In the genomic region with DNA sequence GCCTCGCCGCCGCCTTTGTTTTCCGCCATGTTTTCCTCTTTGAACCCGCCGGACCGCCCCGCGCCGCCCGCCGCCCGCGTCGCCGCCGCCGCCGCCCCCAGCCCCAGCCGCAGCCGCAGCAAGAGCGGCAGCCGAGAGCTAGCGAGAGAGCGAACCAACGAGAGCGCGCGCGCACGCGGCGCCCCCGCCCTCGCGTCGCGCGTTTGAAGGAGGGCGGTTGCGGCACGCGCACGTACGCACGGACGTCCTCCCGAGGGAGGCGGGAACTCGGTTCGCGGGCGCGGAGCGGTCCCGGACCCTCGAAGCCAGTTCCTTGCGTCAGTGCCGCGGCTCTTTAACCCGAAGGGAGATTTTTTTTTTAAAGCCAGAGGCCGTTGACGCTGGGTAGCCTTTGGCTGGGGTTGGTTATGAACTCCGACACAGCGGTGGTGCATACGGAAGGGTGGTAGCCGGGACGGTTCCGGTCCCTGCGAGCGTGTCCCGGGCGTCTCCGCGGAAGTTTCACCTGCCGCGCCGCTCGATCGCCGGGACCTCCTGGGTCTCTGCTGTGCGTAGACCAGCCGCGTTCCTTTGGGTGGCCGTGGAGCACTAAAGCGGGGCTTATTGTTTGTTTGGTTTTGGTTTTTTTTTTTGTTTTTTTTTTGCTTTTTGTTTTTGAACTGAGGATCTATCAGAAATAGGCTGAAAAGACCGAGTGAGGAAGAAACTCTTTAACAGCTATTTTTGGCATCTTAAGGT, we compare ENCODE assay signal across 1 cellular context.
TF ChIP-seq lines count a peak whose summit lies in the region.

A gene (minus strand): TSS at position 156 of the 738 bp plus-strand sequence. CDS start 127 bp downstream, at position 29.

TF ChIP-seq in K562, 482 proteins besides CTCF, POLR2A, EP300 and RAD21 (continued from another document and continues in another):
- TF ChIP-seq, protein P1, sequence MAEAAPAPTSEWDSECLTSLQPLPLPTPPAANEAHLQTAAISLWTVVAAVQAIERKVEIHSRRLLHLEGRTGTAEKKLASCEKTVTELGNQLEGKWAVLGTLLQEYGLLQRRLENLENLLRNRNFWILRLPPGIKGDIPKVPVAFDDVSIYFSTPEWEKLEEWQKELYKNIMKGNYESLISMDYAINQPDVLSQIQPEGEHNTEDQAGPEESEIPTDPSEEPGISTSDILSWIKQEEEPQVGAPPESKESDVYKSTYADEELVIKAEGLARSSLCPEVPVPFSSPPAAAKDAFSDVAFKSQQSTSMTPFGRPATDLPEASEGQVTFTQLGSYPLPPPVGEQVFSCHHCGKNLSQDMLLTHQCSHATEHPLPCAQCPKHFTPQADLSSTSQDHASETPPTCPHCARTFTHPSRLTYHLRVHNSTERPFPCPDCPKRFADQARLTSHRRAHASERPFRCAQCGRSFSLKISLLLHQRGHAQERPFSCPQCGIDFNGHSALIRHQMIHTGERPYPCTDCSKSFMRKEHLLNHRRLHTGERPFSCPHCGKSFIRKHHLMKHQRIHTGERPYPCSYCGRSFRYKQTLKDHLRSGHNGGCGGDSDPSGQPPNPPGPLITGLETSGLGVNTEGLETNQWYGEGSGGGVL (CRISPR knock-in tag; IDR thresholded peaks at IDR 0.05): no peak
- TF ChIP-seq, protein P2, sequence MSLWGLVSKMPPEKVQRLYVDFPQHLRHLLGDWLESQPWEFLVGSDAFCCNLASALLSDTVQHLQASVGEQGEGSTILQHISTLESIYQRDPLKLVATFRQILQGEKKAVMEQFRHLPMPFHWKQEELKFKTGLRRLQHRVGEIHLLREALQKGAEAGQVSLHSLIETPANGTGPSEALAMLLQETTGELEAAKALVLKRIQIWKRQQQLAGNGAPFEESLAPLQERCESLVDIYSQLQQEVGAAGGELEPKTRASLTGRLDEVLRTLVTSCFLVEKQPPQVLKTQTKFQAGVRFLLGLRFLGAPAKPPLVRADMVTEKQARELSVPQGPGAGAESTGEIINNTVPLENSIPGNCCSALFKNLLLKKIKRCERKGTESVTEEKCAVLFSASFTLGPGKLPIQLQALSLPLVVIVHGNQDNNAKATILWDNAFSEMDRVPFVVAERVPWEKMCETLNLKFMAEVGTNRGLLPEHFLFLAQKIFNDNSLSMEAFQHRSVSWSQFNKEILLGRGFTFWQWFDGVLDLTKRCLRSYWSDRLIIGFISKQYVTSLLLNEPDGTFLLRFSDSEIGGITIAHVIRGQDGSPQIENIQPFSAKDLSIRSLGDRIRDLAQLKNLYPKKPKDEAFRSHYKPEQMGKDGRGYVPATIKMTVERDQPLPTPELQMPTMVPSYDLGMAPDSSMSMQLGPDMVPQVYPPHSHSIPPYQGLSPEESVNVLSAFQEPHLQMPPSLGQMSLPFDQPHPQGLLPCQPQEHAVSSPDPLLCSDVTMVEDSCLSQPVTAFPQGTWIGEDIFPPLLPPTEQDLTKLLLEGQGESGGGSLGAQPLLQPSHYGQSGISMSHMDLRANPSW (CRISPR knock-in tag; IDR thresholded peaks at IDR 0.05): peak; percentile 42; the same call in 1 of the 2 replicates
- TF ChIP-seq POLR3A (IDR thresholded peaks at IDR 0.05; ENCODE audit: borderline replicate concordance, extremely low read depth, insufficient read depth, insufficient read length): no peak
- no peak for TF ChIP-seq ZNF41 (CRISPR knock-in tag; conservative IDR thresholded peaks at IDR 0.05)
- TF ChIP-seq, protein P3, sequence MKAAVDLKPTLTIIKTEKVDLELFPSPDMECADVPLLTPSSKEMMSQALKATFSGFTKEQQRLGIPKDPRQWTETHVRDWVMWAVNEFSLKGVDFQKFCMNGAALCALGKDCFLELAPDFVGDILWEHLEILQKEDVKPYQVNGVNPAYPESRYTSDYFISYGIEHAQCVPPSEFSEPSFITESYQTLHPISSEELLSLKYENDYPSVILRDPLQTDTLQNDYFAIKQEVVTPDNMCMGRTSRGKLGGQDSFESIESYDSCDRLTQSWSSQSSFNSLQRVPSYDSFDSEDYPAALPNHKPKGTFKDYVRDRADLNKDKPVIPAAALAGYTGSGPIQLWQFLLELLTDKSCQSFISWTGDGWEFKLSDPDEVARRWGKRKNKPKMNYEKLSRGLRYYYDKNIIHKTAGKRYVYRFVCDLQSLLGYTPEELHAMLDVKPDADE (conservative IDR thresholded peaks at IDR 0.05; ENCODE audit: control insufficient read depth, low read depth, low read length): no peak
- TF ChIP-seq ZNF12 (CRISPR knock-in tag; IDR thresholded peaks at IDR 0.05): no peak; the same call in none of the 2 replicates
- TF ChIP-seq ZNF780A (CRISPR knock-in tag; IDR thresholded peaks at IDR 0.05): no peak
- TF ChIP-seq PRPF4 (IDR thresholded peaks at IDR 0.05; ENCODE audit: insufficient read depth, low read depth, low read length, poor library complexity, severe bottlenecking): no peak
- no peak for TF ChIP-seq ZNF165 (CRISPR knock-in tag; IDR thresholded peaks at IDR 0.05; ENCODE audit: borderline replicate concordance)
- TF ChIP-seq ZFP36 (IDR thresholded peaks at IDR 0.05; ENCODE audit: low read depth, low read length, partially characterized antibody): peak; percentile 4
- TF ChIP-seq POLR2H (tag; IDR thresholded peaks at IDR 0.05; ENCODE audit: low read depth): peak; percentile 91
- peak; percentile 96 for TF ChIP-seq GTF2E2 (tag; IDR thresholded peaks at IDR 0.05)
- peak; percentile 80; the same call in 1 of the 2 replicates for TF ChIP-seq PML (IDR thresholded peaks at IDR 0.05; ENCODE audit: low read length)
- TF ChIP-seq KDM5B (IDR thresholded peaks at IDR 0.05; ENCODE audit: insufficient replicate concordance, low read depth, low read length): peak; percentile 86
- no peak for TF ChIP-seq CSDE1 (IDR thresholded peaks at IDR 0.05)
- no peak for TF ChIP-seq WHSC1 (IDR thresholded peaks at IDR 0.05; ENCODE audit: low read length)
- peak; percentile 97 for TF ChIP-seq EGR1 (conservative IDR thresholded peaks at IDR 0.05)
- TF ChIP-seq FOXA3 (CRISPR knock-in tag; conservative IDR thresholded peaks at IDR 0.05 in 1 of 2, IDR thresholded peaks at IDR 0.05 in 1 of 2): no peak
- TF ChIP-seq, protein P4, sequence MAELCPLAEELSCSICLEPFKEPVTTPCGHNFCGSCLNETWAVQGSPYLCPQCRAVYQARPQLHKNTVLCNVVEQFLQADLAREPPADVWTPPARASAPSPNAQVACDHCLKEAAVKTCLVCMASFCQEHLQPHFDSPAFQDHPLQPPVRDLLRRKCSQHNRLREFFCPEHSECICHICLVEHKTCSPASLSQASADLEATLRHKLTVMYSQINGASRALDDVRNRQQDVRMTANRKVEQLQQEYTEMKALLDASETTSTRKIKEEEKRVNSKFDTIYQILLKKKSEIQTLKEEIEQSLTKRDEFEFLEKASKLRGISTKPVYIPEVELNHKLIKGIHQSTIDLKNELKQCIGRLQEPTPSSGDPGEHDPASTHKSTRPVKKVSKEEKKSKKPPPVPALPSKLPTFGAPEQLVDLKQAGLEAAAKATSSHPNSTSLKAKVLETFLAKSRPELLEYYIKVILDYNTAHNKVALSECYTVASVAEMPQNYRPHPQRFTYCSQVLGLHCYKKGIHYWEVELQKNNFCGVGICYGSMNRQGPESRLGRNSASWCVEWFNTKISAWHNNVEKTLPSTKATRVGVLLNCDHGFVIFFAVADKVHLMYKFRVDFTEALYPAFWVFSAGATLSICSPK (IDR thresholded peaks at IDR 0.05; ENCODE audit: borderline replicate concordance): peak; percentile 62; the same call in 1 of the 2 replicates
- TF ChIP-seq, protein P5, sequence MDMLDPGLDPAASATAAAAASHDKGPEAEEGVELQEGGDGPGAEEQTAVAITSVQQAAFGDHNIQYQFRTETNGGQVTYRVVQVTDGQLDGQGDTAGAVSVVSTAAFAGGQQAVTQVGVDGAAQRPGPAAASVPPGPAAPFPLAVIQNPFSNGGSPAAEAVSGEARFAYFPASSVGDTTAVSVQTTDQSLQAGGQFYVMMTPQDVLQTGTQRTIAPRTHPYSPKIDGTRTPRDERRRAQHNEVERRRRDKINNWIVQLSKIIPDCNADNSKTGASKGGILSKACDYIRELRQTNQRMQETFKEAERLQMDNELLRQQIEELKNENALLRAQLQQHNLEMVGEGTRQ (CRISPR knock-in tag; IDR thresholded peaks at IDR 0.05): no peak; the same call in 1 of the 2 replicates
- peak; percentile 36 to 82 (median 81) for TF ChIP-seq YY1 (IDR thresholded peaks at IDR 0.05; ENCODE audit: borderline replicate concordance in 1 of 3, control insufficient read depth in 1 of 3, extremely low read depth in 1 of 3, insufficient read depth in 3 of 3, insufficient read length in 1 of 3, insufficient replicate concordance in 2 of 3, low read depth in 1 of 3, low read length in 2 of 3)
- TF ChIP-seq ZEB2 (IDR thresholded peaks at IDR 0.05): peak; percentile 61; the same call in 1 of the 2 replicates
- TF ChIP-seq MCM5 (IDR thresholded peaks at IDR 0.05; ENCODE audit: low read depth): no peak
- TF ChIP-seq SIX5 (IDR thresholded peaks at IDR 0.05; ENCODE audit: borderline replicate concordance in 1 of 2, insufficient read depth in 1 of 2, low read depth in 1 of 2, low read length in 2 of 2): no peak
- TF ChIP-seq ZNF644 (tag; IDR thresholded peaks at IDR 0.05; ENCODE audit: low read depth): 0 out of 2 replicates have a peak, but pooled peaks have one; percentile 44
- TF ChIP-seq ILK (tag; IDR thresholded peaks at IDR 0.05; ENCODE audit: borderline replicate concordance, low read depth): no peak
- no peak for TF ChIP-seq NR2C1 (IDR thresholded peaks at IDR 0.05)
- TF ChIP-seq NR2C1 (tag; IDR thresholded peaks at IDR 0.05): no peak
- no peak for TF ChIP-seq SMAD2 (IDR thresholded peaks at IDR 0.05; ENCODE audit: low read depth, low read length)
- no peak for TF ChIP-seq ELF4 (CRISPR knock-in tag; IDR thresholded peaks at IDR 0.05)
- TF ChIP-seq SAFB2 (IDR thresholded peaks at IDR 0.05; ENCODE audit: borderline replicate concordance, low read depth, low read length, severe bottlenecking): no peak
- peak; percentile 0 for TF ChIP-seq PCBP1 (IDR thresholded peaks at IDR 0.05; ENCODE audit: low read depth, low read length, poor library complexity, severe bottlenecking)
- peak; percentile 62 for TF ChIP-seq SMARCA4 (IDR thresholded peaks at IDR 0.05)
- no peak for TF ChIP-seq NFATC3 (IDR thresholded peaks at IDR 0.05)
- peak; percentile 64 for TF ChIP-seq SMARCE1 (IDR thresholded peaks at IDR 0.05)
- 0 out of 2 replicates have a peak, but pooled peaks have one; percentile 22 for TF ChIP-seq ZNF282 (CRISPR knock-in tag; IDR thresholded peaks at IDR 0.05)
- peak; percentile 29; the same call in 1 of the 2 replicates for TF ChIP-seq ARID2 (IDR thresholded peaks at IDR 0.05)
- no peak for TF ChIP-seq TCFL5 (CRISPR knock-in tag; conservative IDR thresholded peaks at IDR 0.05)
- TF ChIP-seq, protein P6, sequence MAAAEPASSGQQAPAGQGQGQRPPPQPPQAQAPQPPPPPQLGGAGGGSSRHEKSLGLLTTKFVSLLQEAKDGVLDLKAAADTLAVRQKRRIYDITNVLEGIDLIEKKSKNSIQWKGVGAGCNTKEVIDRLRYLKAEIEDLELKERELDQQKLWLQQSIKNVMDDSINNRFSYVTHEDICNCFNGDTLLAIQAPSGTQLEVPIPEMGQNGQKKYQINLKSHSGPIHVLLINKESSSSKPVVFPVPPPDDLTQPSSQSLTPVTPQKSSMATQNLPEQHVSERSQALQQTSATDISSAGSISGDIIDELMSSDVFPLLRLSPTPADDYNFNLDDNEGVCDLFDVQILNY (CRISPR knock-in tag; IDR thresholded peaks at IDR 0.05): no peak
- TF ChIP-seq SMAD3 (CRISPR knock-in tag; conservative IDR thresholded peaks at IDR 0.05): no peak
- no peak for TF ChIP-seq ZNF408 (CRISPR knock-in tag; IDR thresholded peaks at IDR 0.05; ENCODE audit: low read depth)
- TF ChIP-seq HIVEP1 (CRISPR knock-in tag; IDR thresholded peaks at IDR 0.05): no peak
- no peak for TF ChIP-seq POLR3G (IDR thresholded peaks at IDR 0.05; ENCODE audit: extremely low read depth, insufficient read length, insufficient replicate concordance)
- TF ChIP-seq MIER1 (IDR thresholded peaks at IDR 0.05; ENCODE audit: low read depth): peak; percentile 55; the same call in 1 of the 2 replicates
- no peak for TF ChIP-seq STAG1 (CRISPR knock-in tag; IDR thresholded peaks at IDR 0.05; ENCODE audit: borderline replicate concordance)
- peak; percentile 56; the same call in 1 of the 2 replicates for TF ChIP-seq HDAC2 (IDR thresholded peaks at IDR 0.05)
- TF ChIP-seq, protein P7, sequence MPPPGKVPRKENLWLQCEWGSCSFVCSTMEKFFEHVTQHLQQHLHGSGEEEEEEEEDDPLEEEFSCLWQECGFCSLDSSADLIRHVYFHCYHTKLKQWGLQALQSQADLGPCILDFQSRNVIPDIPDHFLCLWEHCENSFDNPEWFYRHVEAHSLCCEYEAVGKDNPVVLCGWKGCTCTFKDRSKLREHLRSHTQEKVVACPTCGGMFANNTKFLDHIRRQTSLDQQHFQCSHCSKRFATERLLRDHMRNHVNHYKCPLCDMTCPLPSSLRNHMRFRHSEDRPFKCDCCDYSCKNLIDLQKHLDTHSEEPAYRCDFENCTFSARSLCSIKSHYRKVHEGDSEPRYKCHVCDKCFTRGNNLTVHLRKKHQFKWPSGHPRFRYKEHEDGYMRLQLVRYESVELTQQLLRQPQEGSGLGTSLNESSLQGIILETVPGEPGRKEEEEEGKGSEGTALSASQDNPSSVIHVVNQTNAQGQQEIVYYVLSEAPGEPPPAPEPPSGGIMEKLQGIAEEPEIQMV (tag; conservative IDR thresholded peaks at IDR 0.05; ENCODE audit: low read depth): no peak
- no peak for TF ChIP-seq ZNF778 (CRISPR knock-in tag; IDR thresholded peaks at IDR 0.05)
- peak; percentile 56 for TF ChIP-seq PHF20 (IDR thresholded peaks at IDR 0.05; ENCODE audit: partially characterized antibody)
